Comparison of ENCODE assay signal across 1 cellular context in the genomic region with DNA sequence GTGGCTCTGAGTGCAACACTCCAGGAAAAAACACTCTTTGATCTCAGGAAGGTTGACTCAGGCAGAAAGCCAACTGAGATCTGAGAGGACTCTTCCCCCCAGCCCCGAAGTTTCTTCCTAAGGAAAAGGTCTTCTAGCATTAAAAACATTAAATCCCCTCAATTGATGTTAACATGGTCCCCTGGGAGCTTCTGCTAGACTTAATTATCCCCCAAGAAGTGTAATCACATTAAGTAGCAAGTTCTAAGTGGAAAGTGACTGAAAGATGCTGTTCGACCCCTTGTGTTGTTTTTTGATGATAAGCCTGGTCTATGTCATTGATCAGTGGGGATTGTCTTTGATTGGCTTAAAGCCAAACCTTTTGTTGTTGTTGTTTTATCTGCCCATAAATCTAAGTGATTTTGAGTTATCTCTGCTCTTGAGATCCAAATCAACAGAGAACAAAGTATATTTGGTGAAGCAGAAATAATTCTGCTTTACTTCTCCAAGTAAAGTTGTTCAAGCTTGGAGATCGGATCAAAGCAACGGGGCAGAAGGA.
A peak's percentile ranks its signal among the peaks of the same experiment; 100 is the strongest.
TF ChIP-seq lines count a peak whose summit lies in the region.

No MANE protein-coding gene starts in this region.

TF ChIP-seq in HepG2, 621 proteins besides CTCF, POLR2A, EP300 and RAD21 (continued from another document):
- TF ChIP-seq, protein P1, sequence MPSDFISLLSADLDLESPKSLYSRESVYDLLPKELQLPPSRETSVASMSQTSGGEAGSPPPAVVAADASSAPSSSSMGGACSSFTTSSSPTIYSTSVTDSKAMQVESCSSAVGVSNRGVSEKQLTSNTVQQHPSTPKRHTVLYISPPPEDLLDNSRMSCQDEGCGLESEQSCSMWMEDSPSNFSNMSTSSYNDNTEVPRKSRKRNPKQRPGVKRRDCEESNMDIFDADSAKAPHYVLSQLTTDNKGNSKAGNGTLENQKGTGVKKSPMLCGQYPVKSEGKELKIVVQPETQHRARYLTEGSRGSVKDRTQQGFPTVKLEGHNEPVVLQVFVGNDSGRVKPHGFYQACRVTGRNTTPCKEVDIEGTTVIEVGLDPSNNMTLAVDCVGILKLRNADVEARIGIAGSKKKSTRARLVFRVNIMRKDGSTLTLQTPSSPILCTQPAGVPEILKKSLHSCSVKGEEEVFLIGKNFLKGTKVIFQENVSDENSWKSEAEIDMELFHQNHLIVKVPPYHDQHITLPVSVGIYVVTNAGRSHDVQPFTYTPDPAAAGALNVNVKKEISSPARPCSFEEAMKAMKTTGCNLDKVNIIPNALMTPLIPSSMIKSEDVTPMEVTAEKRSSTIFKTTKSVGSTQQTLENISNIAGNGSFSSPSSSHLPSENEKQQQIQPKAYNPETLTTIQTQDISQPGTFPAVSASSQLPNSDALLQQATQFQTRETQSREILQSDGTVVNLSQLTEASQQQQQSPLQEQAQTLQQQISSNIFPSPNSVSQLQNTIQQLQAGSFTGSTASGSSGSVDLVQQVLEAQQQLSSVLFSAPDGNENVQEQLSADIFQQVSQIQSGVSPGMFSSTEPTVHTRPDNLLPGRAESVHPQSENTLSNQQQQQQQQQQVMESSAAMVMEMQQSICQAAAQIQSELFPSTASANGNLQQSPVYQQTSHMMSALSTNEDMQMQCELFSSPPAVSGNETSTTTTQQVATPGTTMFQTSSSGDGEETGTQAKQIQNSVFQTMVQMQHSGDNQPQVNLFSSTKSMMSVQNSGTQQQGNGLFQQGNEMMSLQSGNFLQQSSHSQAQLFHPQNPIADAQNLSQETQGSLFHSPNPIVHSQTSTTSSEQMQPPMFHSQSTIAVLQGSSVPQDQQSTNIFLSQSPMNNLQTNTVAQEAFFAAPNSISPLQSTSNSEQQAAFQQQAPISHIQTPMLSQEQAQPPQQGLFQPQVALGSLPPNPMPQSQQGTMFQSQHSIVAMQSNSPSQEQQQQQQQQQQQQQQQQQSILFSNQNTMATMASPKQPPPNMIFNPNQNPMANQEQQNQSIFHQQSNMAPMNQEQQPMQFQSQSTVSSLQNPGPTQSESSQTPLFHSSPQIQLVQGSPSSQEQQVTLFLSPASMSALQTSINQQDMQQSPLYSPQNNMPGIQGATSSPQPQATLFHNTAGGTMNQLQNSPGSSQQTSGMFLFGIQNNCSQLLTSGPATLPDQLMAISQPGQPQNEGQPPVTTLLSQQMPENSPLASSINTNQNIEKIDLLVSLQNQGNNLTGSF (CRISPR knock-in tag; IDR thresholded peaks at IDR 0.05), result no peak
- no peak for TF ChIP-seq ZNF136 (CRISPR knock-in tag; IDR thresholded peaks at IDR 0.05; ENCODE audit: low read depth)
- TF ChIP-seq, protein P2, sequence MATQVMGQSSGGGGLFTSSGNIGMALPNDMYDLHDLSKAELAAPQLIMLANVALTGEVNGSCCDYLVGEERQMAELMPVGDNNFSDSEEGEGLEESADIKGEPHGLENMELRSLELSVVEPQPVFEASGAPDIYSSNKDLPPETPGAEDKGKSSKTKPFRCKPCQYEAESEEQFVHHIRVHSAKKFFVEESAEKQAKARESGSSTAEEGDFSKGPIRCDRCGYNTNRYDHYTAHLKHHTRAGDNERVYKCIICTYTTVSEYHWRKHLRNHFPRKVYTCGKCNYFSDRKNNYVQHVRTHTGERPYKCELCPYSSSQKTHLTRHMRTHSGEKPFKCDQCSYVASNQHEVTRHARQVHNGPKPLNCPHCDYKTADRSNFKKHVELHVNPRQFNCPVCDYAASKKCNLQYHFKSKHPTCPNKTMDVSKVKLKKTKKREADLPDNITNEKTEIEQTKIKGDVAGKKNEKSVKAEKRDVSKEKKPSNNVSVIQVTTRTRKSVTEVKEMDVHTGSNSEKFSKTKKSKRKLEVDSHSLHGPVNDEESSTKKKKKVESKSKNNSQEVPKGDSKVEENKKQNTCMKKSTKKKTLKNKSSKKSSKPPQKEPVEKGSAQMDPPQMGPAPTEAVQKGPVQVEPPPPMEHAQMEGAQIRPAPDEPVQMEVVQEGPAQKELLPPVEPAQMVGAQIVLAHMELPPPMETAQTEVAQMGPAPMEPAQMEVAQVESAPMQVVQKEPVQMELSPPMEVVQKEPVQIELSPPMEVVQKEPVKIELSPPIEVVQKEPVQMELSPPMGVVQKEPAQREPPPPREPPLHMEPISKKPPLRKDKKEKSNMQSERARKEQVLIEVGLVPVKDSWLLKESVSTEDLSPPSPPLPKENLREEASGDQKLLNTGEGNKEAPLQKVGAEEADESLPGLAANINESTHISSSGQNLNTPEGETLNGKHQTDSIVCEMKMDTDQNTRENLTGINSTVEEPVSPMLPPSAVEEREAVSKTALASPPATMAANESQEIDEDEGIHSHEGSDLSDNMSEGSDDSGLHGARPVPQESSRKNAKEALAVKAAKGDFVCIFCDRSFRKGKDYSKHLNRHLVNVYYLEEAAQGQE (IDR thresholded peaks at IDR 0.05; ENCODE audit: borderline replicate concordance in 1 of 2, low read depth in 1 of 2, low read length in 2 of 2), result no peak
- no peak for TF ChIP-seq MIXL1 (CRISPR knock-in tag; IDR thresholded peaks at IDR 0.05)
- no peak for TF ChIP-seq ZNF703 (CRISPR knock-in tag; IDR thresholded peaks at IDR 0.05; ENCODE audit: borderline replicate concordance)
- TF ChIP-seq ATF1 (CRISPR knock-in tag; IDR thresholded peaks at IDR 0.05), result no peak
- TF ChIP-seq ELF1 (CRISPR knock-in tag; IDR thresholded peaks at IDR 0.05), result no peak
- TF ChIP-seq ZNF550 (CRISPR knock-in tag; IDR thresholded peaks at IDR 0.05; ENCODE audit: borderline replicate concordance), result no peak
- peak; percentile 2; the same call in 1 of the 2 replicates for TF ChIP-seq FOXA3 (CRISPR knock-in tag; IDR thresholded peaks at IDR 0.05)
- TF ChIP-seq, protein P3, sequence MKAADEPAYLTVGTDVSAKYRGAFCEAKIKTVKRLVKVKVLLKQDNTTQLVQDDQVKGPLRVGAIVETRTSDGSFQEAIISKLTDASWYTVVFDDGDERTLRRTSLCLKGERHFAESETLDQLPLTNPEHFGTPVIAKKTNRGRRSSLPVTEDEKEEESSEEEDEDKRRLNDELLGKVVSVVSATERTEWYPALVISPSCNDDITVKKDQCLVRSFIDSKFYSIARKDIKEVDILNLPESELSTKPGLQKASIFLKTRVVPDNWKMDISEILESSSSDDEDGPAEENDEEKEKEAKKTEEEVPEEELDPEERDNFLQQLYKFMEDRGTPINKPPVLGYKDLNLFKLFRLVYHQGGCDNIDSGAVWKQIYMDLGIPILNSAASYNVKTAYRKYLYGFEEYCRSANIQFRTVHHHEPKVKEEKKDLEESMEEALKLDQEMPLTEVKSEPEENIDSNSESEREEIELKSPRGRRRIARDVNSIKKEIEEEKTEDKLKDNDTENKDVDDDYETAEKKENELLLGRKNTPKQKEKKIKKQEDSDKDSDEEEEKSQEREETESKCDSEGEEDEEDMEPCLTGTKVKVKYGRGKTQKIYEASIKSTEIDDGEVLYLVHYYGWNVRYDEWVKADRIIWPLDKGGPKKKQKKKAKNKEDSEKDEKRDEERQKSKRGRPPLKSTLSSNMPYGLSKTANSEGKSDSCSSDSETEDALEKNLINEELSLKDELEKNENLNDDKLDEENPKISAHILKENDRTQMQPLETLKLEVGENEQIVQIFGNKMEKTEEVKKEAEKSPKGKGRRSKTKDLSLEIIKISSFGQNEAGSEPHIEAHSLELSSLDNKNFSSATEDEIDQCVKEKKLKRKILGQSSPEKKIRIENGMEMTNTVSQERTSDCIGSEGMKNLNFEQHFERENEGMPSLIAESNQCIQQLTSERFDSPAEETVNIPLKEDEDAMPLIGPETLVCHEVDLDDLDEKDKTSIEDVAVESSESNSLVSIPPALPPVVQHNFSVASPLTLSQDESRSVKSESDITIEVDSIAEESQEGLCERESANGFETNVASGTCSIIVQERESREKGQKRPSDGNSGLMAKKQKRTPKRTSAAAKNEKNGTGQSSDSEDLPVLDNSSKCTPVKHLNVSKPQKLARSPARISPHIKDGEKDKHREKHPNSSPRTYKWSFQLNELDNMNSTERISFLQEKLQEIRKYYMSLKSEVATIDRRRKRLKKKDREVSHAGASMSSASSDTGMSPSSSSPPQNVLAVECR (CRISPR knock-in tag; IDR thresholded peaks at IDR 0.05; ENCODE audit: borderline replicate concordance), result no peak
- TF ChIP-seq KLF15 (CRISPR knock-in tag; IDR thresholded peaks at IDR 0.05; ENCODE audit: borderline replicate concordance), result no peak
- TF ChIP-seq ZNF562 (CRISPR knock-in tag; IDR thresholded peaks at IDR 0.05; ENCODE audit: borderline replicate concordance), result no peak
- TF ChIP-seq, protein P4, sequence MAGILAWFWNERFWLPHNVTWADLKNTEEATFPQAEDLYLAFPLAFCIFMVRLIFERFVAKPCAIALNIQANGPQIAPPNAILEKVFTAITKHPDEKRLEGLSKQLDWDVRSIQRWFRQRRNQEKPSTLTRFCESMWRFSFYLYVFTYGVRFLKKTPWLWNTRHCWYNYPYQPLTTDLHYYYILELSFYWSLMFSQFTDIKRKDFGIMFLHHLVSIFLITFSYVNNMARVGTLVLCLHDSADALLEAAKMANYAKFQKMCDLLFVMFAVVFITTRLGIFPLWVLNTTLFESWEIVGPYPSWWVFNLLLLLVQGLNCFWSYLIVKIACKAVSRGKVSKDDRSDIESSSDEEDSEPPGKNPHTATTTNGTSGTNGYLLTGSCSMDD (CRISPR knock-in tag; IDR thresholded peaks at IDR 0.05), result no peak
